Comparison of ENCODE assay signal across 8 cellular contexts in genomic region chr10:103069453-103070331, GRCh38.
DNase-seq lines count a peak whose midpoint lies in the region; ATAC-seq and TF ChIP-seq lines count a peak whose summit lies in the region.

No MANE protein-coding gene starts in this region.

- in situ Hi-C loops in ACHN (cut with HindIII; ENCODE audit: low pct_ligation_motif_present, low pct_unique_long_range_greater_than_20kb, low sequenced_read_pairs): no loop called here
- in situ Hi-C loops in GM13977 (cut with MboI; ENCODE audit: low pct_unique_long_range_greater_than_20kb, low sequenced_read_pairs, unreplicated experiment): no loop called here

- no peak overlapping the region for H3K4me3 ChIP-seq in psoas muscle

- H3K27ac ChIP-seq in psoas muscle: no peak overlapping the region

- DNase-seq in ACHN: peak; percentile 56
- DNase-seq in GM13977 (ENCODE audit: low spot score): peak; percentile 68
- peak; percentile 35 for DNase-seq in RKO (ENCODE audit: low spot score)
- peak; percentile 46 for DNase-seq in activated effector memory CD4-positive, alpha-beta T cell treated with Interleukin-2 at 50 U/mL for 16 hours
- peak; percentile 65 for DNase-seq in glomerular visceral epithelial cell (ENCODE audit: extremely low spot score)
- DNase-seq in psoas muscle: peak; percentile 30 to 65
- DNase-seq in AG08396 (ENCODE audit: low spot score): no peak

- ATAC-seq in HG03439 (IDR thresholded peaks at IDR 0.05; ENCODE audit: unreplicated experiment) (peak; percentile 58), psoas muscle (peak; percentile 74 to 81 (median 78))

- intact Hi-C loops in psoas muscle (cut with DNase I): loop anchor here (2.0 to 10.0 kb wide), 5 partner anchors 152 to 345 kb away; partner anchors contain the start of gene CNNM2 (in 1 of the 2)

- TF ChIP-seq CTCF in GM13977 (IDR thresholded peaks at IDR 0.05; ENCODE audit: extremely low read depth, insufficient read depth, missing control alignments) (peak; percentile 76), psoas muscle (IDR thresholded peaks at IDR 0.05) (peak; percentile 62)

- H3K36me3 ChIP-seq in psoas muscle (ENCODE audit: insufficient read depth in 1 of 2, low read depth in 1 of 2): peaks cover 0 to 6% of the 10 kb centered on the region in 2 donors

- 42 to 54% (median 45%) methylated on average over 16 of the region's 16 CpGs for WGBS in psoas muscle, 3 donors

- H3K4me1 ChIP-seq in psoas muscle: no peaks in the 10 kb centered on the region

- no peaks in the 10 kb centered on the region for H3K9me3 ChIP-seq in psoas muscle

- H3K27me3 ChIP-seq in psoas muscle (ENCODE audit: insufficient read depth in 3 of 3, low read length in 2 of 3): no peaks in the 10 kb centered on the region
